Comparison of ENCODE assay signal across 15 cellular contexts in the genomic region with DNA sequence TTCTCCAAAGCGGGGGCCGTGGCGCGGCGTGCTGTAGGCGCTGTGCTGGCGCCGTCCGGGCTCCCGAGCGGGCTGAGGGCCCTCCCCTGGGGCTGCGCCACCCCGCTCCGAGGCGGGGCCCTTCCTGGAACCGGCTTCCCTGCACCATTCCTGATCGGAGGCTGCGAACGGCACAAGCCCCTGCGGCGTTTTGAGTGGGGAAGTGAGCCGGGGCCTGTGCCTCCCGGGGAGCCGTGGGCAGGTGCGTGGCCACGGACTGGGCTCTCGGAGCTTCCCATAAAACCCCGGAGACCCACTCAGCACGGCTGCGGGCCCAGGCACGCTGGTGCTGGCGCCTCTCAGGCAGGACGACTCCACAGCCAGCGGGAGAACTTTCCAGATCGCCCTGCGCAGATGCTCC.
DNase-seq lines count a peak whose midpoint lies in the region; ATAC-seq and TF ChIP-seq lines count a peak whose summit lies in the region.
"Had no signal": no experiment of that assay in that cellular context is flagged by ENCODE, and none has a peak within 500 bp of the region (broad histone marks: within the 10 kb centered on the region; RNA-seq: fewer than 3 reads in every experiment).

No MANE protein-coding gene starts in this region.

- intact Hi-C loops in Caco-2 (cut with micrococcal nuclease; ENCODE audit: unreplicated experiment) (loop anchor here (2.0 kb wide), 1 partner anchor 105 kb away; no protein-coding TSS in a partner anchor), Panc1 (cut with micrococcal nuclease; ENCODE audit: unreplicated experiment) (no loop called here)
- intact Hi-C loops in activated CD4-positive, alpha-beta T cell treated with anti-CD3 and anti-CD28 coated beads, Interleukin-2, amount 10 ng/mL, durations not matched to agents 24 days and 14 days (cut with micrococcal nuclease): no loop called here

- peak overlapping the region; percentile 83 for H3K4me3 Mint-ChIP-seq in Caco-2 (ENCODE audit: unreplicated experiment)
- no peak overlapping the region for H3K4me3 Mint-ChIP-seq in activated CD4-positive, alpha-beta T cell treated with anti-CD3 and anti-CD28 coated beads, Interleukin-2, amount 10 ng/mL, durations not matched to agents 24 days and 14 days

- H4K12ac ChIP-seq in trophoblast cell (ENCODE audit: low read depth, low read length): no peak overlapping the region

- no peak overlapping the region for H2BK12ac ChIP-seq in trophoblast cell (ENCODE audit: low read length)

- H3K79me1 ChIP-seq in trophoblast cell (ENCODE audit: low read length): no peaks in the 10 kb centered on the region

- POLR2A ChIA-PET in Caco-2 (lab: Charles Lee): interaction anchor here (0.9 to 2.6 kb wide), 5 partner anchors 11 to 171 kb away, joined by 3 to 53 read pairs (median 5); a partner anchor contains a TSS
- POLR2A ChIA-PET in Panc1 (lab: Charles Lee): no interaction called here

- H3K4me2 ChIP-seq in trophoblast cell (ENCODE audit: low read length): peak overlapping the region; percentile 44

- H3K36me3 ChIP-seq in Caco-2 (ENCODE audit: control insufficient read depth, insufficient read depth, low read length) (no peaks in the 10 kb centered on the region), Panc1 (ENCODE audit: control insufficient read depth, insufficient read depth, low read length) (no peaks in the 10 kb centered on the region), trophoblast cell (ENCODE audit: control insufficient read depth in 1 of 2, insufficient read depth in 2 of 2, low read length in 2 of 2) (no peaks in the 10 kb centered on the region)
- H3K36me3 ChIP-seq: gastrocnemius medialis, ovary, stomach had no signal

- H3K14ac ChIP-seq in trophoblast cell (ENCODE audit: low read length): no peak overlapping the region

- H2BK120ac ChIP-seq in trophoblast cell (ENCODE audit: insufficient read depth, low read length, poor library complexity): no peak overlapping the region

- in situ Hi-C loops in Panc1 (cut with HindIII; ENCODE audit: low pct_unique_long_range_greater_than_20kb, low sequenced_read_pairs): no loop called here

- H3K9me3 Mint-ChIP-seq in Caco-2 (ENCODE audit: unreplicated experiment): no peaks in the 10 kb centered on the region
- no peaks in the 10 kb centered on the region for H3K9me3 Mint-ChIP-seq in activated CD4-positive, alpha-beta T cell treated with anti-CD3 and anti-CD28 coated beads, Interleukin-2, amount 10 ng/mL, durations not matched to agents 24 days and 14 days

- TF ChIP-seq CTCF in Caco-2 (IDR thresholded peaks at IDR 0.05; ENCODE audit: insufficient read depth in 1 of 2, low read depth in 1 of 2, low read length in 1 of 2, severe bottlenecking in 1 of 2, unreplicated experiment in 1 of 2): no peak
- no peak for TF ChIP-seq CTCF in Panc1 (IDR thresholded peaks at IDR 0.05)
- TF ChIP-seq CTCF in fibroblast of villous mesenchyme (IDR thresholded peaks at IDR 0.05; ENCODE audit: insufficient read depth, low read depth, low read length): no peak

- peak; percentile 52 to 71 for DNase-seq in Caco-2
- DNase-seq in Panc1 (ENCODE audit: low read depth, low spot score): no peak
- DNase-seq in fibroblast of villous mesenchyme (ENCODE audit: low read depth): peak; percentile 16
- DNase-seq in trophoblast cell: peak in 1 of 2 donors; percentile 6
- DNase-seq in erythroblast (lab: John Stamatoyannopoulos, UW): no peak
- no peak for DNase-seq in activated CD4-positive, alpha-beta T cell treated with anti-CD3 and anti-CD28 coated beads, Interleukin-2, amount 10 ng/mL, durations not matched to agents 24 days and 14 days
- DNase-seq: activated effector memory CD4-positive, alpha-beta T cell treated with anti-CD3 and anti-CD28 coated beads, Interleukin-2, amount 50 U/mL, for 16 hours; gastrocnemius medialis; IMR-90; NCI-H1417; ovary; stimulated activated CD4-positive, alpha-beta T cell treated with anti-CD3 and anti-CD28 coated beads, Interleukin-2, amount 100 ng/mL, for 48 hours; stomach had no signal

- H4K91ac ChIP-seq in trophoblast cell (ENCODE audit: low read depth, low read length): no peak overlapping the region

- H3K4me1 Mint-ChIP-seq in Caco-2 (ENCODE audit: low read depth, unreplicated experiment): no peaks in the 10 kb centered on the region
- H3K4me1 Mint-ChIP-seq in activated CD4-positive, alpha-beta T cell treated with anti-CD3 and anti-CD28 coated beads, Interleukin-2, amount 10 ng/mL, durations not matched to agents 24 days and 14 days: peaks cover 17% of the 10 kb centered on the region

- H3K9ac ChIP-seq in trophoblast cell (ENCODE audit: low read length): no peak overlapping the region

- H3K4me3 ChIP-seq in Caco-2 (ENCODE audit: low read depth, low read length): peak overlapping the region; percentile 53
- H3K4me3 ChIP-seq in Panc1 (ENCODE audit: low read depth in 2 of 2, low read length in 2 of 2): peak overlapping the region; percentile 44 to 65
- H3K4me3 ChIP-seq in fibroblast of villous mesenchyme (ENCODE audit: low read depth, low read length): peak overlapping the region; percentile 48
- no peak overlapping the region for H3K4me3 ChIP-seq in trophoblast cell (ENCODE audit: low read depth, low read length)
- H3K4me3 ChIP-seq: ovary had no signal

- H3K4me1 ChIP-seq in Caco-2 (0 out of 2 replicates have a peak, but pooled peaks cover 6% of the 10 kb centered on the region), Panc1 (ENCODE audit: control insufficient read depth, insufficient read depth, low read length) (no peaks in the 10 kb centered on the region), trophoblast cell (ENCODE audit: control insufficient read depth in 1 of 2, insufficient read depth in 2 of 2, low read length in 2 of 2) (no peaks in the 10 kb centered on the region)
- H3K4me1 ChIP-seq: gastrocnemius medialis, stomach had no signal

- ATAC-seq in Panc1 (peak; percentile 91), HG02884 (IDR thresholded peaks at IDR 0.05; ENCODE audit: unreplicated experiment) (no peak)
- ATAC-seq: gastrocnemius medialis, HCT116 had no signal

- peak overlapping the region; percentile 86 for H3K27ac Mint-ChIP-seq in Caco-2 (ENCODE audit: unreplicated experiment)
- no peak overlapping the region for H3K27ac Mint-ChIP-seq in activated CD4-positive, alpha-beta T cell treated with anti-CD3 and anti-CD28 coated beads, Interleukin-2, amount 10 ng/mL, durations not matched to agents 24 days and 14 days

- H2AFZ ChIP-seq in trophoblast cell (ENCODE audit: insufficient read depth, low read length, poor library complexity): no peak overlapping the region

- no peak overlapping the region for H3K18ac ChIP-seq in trophoblast cell (ENCODE audit: low read length)

- no peak overlapping the region for H3K4ac ChIP-seq in trophoblast cell (ENCODE audit: low read depth, low read length)

- no TSS peak for BruUV-seq in Caco-2 (replicated peaks; lab: Mats Ljungman, UMichigan)
- no TSS peak for BruUV-seq in Panc1 (replicated peaks; lab: Mats Ljungman, UMichigan)

- no peaks in the 10 kb centered on the region for H3K79me2 ChIP-seq in trophoblast cell (ENCODE audit: control insufficient read depth, insufficient read depth, low read length, poor library complexity)

- peak overlapping the region; percentile 58 for H3K27ac ChIP-seq in Panc1 (ENCODE audit: low read length)
- H3K27ac ChIP-seq in trophoblast cell (ENCODE audit: low read depth, low read length): no peak overlapping the region
- H3K27ac ChIP-seq: gastrocnemius medialis, ovary, stomach had no signal

- no CpG with 5 or more reads among the region's 36 CpGs for WGBS in trophoblast cell (ENCODE audit: extremely low coverage, insufficient coverage, insufficient read length)

- H3K36me3 Mint-ChIP-seq in Caco-2 (ENCODE audit: insufficient read depth, unreplicated experiment): peaks cover 28% of the 10 kb centered on the region
- no peaks in the 10 kb centered on the region for H3K36me3 Mint-ChIP-seq in activated CD4-positive, alpha-beta T cell treated with anti-CD3 and anti-CD28 coated beads, Interleukin-2, amount 10 ng/mL, durations not matched to agents 24 days and 14 days (ENCODE audit: low read depth)

- no peak overlapping the region for H4K8ac ChIP-seq in trophoblast cell (ENCODE audit: low read depth, low read length)

- no peaks in the 10 kb centered on the region for H3K27me3 Mint-ChIP-seq in Caco-2 (ENCODE audit: insufficient read depth, unreplicated experiment)
- H3K27me3 Mint-ChIP-seq in activated CD4-positive, alpha-beta T cell treated with anti-CD3 and anti-CD28 coated beads, Interleukin-2, amount 10 ng/mL, durations not matched to agents 24 days and 14 days: no peaks in the 10 kb centered on the region

- H3K9me3 ChIP-seq in Caco-2 (peaks cover 7% of the 10 kb centered on the region), Panc1 (ENCODE audit: control insufficient read depth, insufficient read depth, low read depth, low read length) (no peaks in the 10 kb centered on the region), trophoblast cell (ENCODE audit: insufficient read depth, low read depth, low read length) (peaks cover 3% of the 10 kb centered on the region)
- H3K9me3 ChIP-seq: gastrocnemius medialis, ovary, stomach had no signal

- H3K27me3 ChIP-seq in Caco-2 (replicated peaks; ENCODE audit: control insufficient read depth, insufficient read depth, low read length): no peaks in the 10 kb centered on the region
- no peaks in the 10 kb centered on the region for H3K27me3 ChIP-seq in Panc1 (ENCODE audit: control insufficient read depth, insufficient read depth, low read length)
- no peaks in the 10 kb centered on the region for H3K27me3 ChIP-seq in trophoblast cell (ENCODE audit: insufficient read depth, low read length)
- H3K27me3 ChIP-seq: gastrocnemius medialis, ovary, stomach had no signal

- no peak for TF ChIP-seq POLR2A in erythroblast (IDR thresholded peaks at IDR 0.05; ENCODE audit: low read length)

- CTCF ChIA-PET in Caco-2 (lab: Charles Lee): interaction anchor here (0.6 to 3.4 kb wide), 8 partner anchors 11 to 161 kb away, joined by 3 to 18 read pairs (median 6); no protein-coding TSS in a partner anchor
- CTCF ChIA-PET in Panc1 (lab: Charles Lee): no interaction called here

- no peak overlapping the region for H2AK5ac ChIP-seq in trophoblast cell (ENCODE audit: low read length)

- H3K23ac ChIP-seq in trophoblast cell (ENCODE audit: low read length): no peak overlapping the region

- no peak overlapping the region for H2BK5ac ChIP-seq in trophoblast cell (ENCODE audit: low read depth, low read length, poor library complexity)

Comparison
In these comparisons a context has a peak if more than half of its experiments do, and no peak if none do; other contexts are left out.
1. DNase-seq: peak in Caco-2 (2 of 2) and fibroblast of villous mesenchyme (single experiment); none in Panc1 (single experiment), erythroblast (0 of 2) and activated CD4-positive, alpha-beta T cell treated with anti-CD3 and anti-CD28 coated beads, Interleukin-2, amount 10 ng/mL, durations not matched to agents 24 days and 14 days (single experiment).